ENCODE assay signal across 11 cellular contexts in genomic region chr4:173415885-173416658, GRCh38. TPM values are rescaled to one million over a fixed set of nuclear protein-coding genes. Genes with fewer than 3 reads are reported as not detected.
DNase-seq lines count a peak whose midpoint lies in the region; ATAC-seq and TF ChIP-seq lines count a peak whose summit lies in the region.
"Had no signal": no experiment of that assay in that cellular context is flagged by ENCODE, and none has a peak within 500 bp of the region (broad histone marks: within the 10 kb centered on the region; RNA-seq: fewer than 3 reads in every experiment).

No MANE protein-coding gene starts in this region.

- no peak for TF ChIP-seq RAD21 in liver (IDR thresholded peaks at IDR 0.05)

- TF ChIP-seq CTCF in liver (IDR thresholded peaks at IDR 0.05; ENCODE audit: low read depth, low read length, missing input control) (no peak), testis (IDR thresholded peaks at IDR 0.05) (no peak)

- DNase-seq in NCI-H2227 treated with DMSO at 0.1 percent for 48 hours (lab: John Stamatoyannopoulos, UW) (peak; percentile 54), anterior cingulate cortex (lab: John Stamatoyannopoulos, UW) (peak in 42 of 58 donors; percentile 5 to 62 (median 30)), testis (peak; percentile 43), hippocampal formation (lab: John Stamatoyannopoulos, UW) (no peak)
- DNase-seq: cerebellar nuclear complex had no signal

- no peaks in the 10 kb centered on the region for H3K36me3 ChIP-seq in liver (ENCODE audit: control insufficient read depth in 4 of 4, insufficient read depth in 3 of 4, low read depth in 1 of 4, low read length in 3 of 4)
- no peaks in the 10 kb centered on the region for H3K36me3 ChIP-seq in testis (ENCODE audit: low read depth, missing control alignments)

- 85% methylated on average over 26 of the region's 26 CpGs for WGBS in liver
- 60 to 71% methylated on average over 20 to 26 of the region's 26 CpGs for WGBS in testis, 2 donors

- intact Hi-C loops in testis (cut with DNase I; ENCODE audit: low total_unique reads), result loop anchor here (5.0 kb wide), 1 partner anchor 99 kb away; no protein-coding TSS in a partner anchor

- H3K27me3 ChIP-seq in liver (ENCODE audit: control insufficient read depth in 4 of 4, insufficient read depth in 4 of 4, low read length in 3 of 4) (no peaks in the 10 kb centered on the region), testis (no peaks in the 10 kb centered on the region)

- H3K4me1 ChIP-seq in liver (ENCODE audit: control insufficient read depth in 4 of 4, insufficient read depth in 4 of 4, low read length in 3 of 4) (no peaks in the 10 kb centered on the region), testis (no peaks in the 10 kb centered on the region)

- no peak for TF ChIP-seq POLR2A in testis (IDR thresholded peaks at IDR 0.05)

- no peaks in the 10 kb centered on the region for H3K9me3 ChIP-seq in liver (ENCODE audit: control insufficient read depth in 4 of 4, low read length in 3 of 4)
- H3K9me3 ChIP-seq in testis, result no peaks in the 10 kb centered on the region

- no peak overlapping the region for H3K4me3 ChIP-seq in liver (ENCODE audit: low read depth in 1 of 3, low read length in 3 of 3)
- no peak overlapping the region for H3K4me3 ChIP-seq in testis

- no peak overlapping the region for H3K9ac ChIP-seq in liver (ENCODE audit: low read depth in 1 of 2, low read length in 2 of 2)

- H3K27ac ChIP-seq in liver (ENCODE audit: low read depth in 1 of 2, low read length in 2 of 2) (no peak overlapping the region), testis (peak overlapping the region in 1 of 2 donors; percentile 6)

- ATAC-seq in GM21528 (IDR thresholded peaks at IDR 0.05; ENCODE audit: low FRiP score, unreplicated experiment) (no peak), GM18870 (IDR thresholded peaks at IDR 0.05; ENCODE audit: unreplicated experiment) (no peak), GM21529 (IDR thresholded peaks at IDR 0.05; ENCODE audit: unreplicated experiment) (no peak)

TF ChIP-seq in liver, 16 proteins besides CTCF, POLR2A, EP300 and RAD21:
- TF ChIP-seq YY1 (IDR thresholded peaks at IDR 0.05) (peak; percentile 10), ZBTB33 (IDR thresholded peaks at IDR 0.05) (no peak)

RNA-seq across cellular contexts. Expression of gene SCRG1, which starts 17.2 kb away (rescaled TPM):
- total RNA-seq in liver (under 1 TPM in 1 of 2 donors, not detected in 1; under 0.01 TPM), testis (10 to 100 TPM; 22.9 to 32.0 TPM)
- polyA plus RNA-seq in liver (under 1 TPM; 0.01 to 0.46 TPM), testis (ENCODE audit: insufficient read depth, low read depth, low replicate concordance) (29.1 TPM)
- total RNA-seq: activated CD8-positive, alpha-beta memory T cell treated with anti-CD3 and anti-CD28 coated beads for 36 hours; Daoy had no signal

RNA-seq across cellular contexts. Expression of gene SAP30, which starts 45.3 kb away (rescaled TPM):
- total RNA-seq in liver (1 to 10 TPM; 3.6 to 10.0 TPM), testis (10 to 100 TPM; 49.0 to 57.0 TPM)
- polyA plus RNA-seq in liver (1 to 10 TPM; 1.3 to 3.7 TPM), testis (ENCODE audit: insufficient read depth, low read depth, low replicate concordance) (45.8 TPM)

Comparison
In these comparisons a context has a peak if more than half of its experiments do, and no peak if none do; other contexts are left out.
1. DNase-seq: peak in NCI-H2227 treated with DMSO at 0.1 percent for 48 hours (single experiment), anterior cingulate cortex (42 of 58) and testis (single experiment); none in hippocampal formation (0 of 2).
2. RNA of gene SCRG1, which starts 17.2 kb away (total RNA-seq): 22.9 to 32.0 TPM in testis; under 0.01 TPM in liver; every median in the first group is over 10 times any median in the second.
3. RNA of gene SAP30, which starts 45.3 kb away (total RNA-seq): 49.0 to 57.0 TPM in testis; 3.6 to 10.0 TPM in liver; every median in the first group is over 4 times any median in the second.